Comparison of ENCODE assay signal across 8 cellular contexts in the genomic region with DNA sequence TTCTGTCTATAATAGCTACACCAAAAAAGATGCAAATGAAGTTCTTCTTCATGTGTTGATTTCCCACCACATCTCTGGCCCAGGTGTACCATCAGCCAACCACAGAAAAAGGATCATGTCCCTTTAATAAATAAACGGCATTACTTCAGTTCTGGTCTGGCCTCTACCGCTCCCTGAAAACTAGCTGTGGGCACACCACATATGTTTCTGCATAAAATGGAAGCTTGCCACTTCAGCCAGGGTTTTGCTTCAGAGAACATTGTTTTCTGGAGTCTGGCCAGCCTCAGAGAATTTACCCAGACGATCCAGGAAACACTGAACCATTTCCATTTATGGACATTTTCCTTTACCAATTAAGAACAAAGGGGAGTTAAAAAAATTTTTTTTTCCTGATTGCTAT. TPM values are rescaled to one million over a fixed set of nuclear protein-coding genes. Genes with fewer than 3 reads are reported as not detected.
DNase-seq lines count a peak whose midpoint lies in the region; ATAC-seq and TF ChIP-seq lines count a peak whose summit lies in the region.

No MANE protein-coding gene starts in this region.

- H3K9me3 ChIP-seq in fibroblast of lung (ENCODE audit: control insufficient read depth, insufficient read depth, low read depth, low read length) (no peaks in the 10 kb centered on the region), sigmoid colon (no peaks in the 10 kb centered on the region)

- TF ChIP-seq CTCF in fibroblast of lung (conservative IDR thresholded peaks at IDR 0.05 in 1 of 2, IDR thresholded peaks at IDR 0.05 in 1 of 2; ENCODE audit: low read depth in 1 of 2, low read length in 2 of 2) (no peak), sigmoid colon (IDR thresholded peaks at IDR 0.05) (no peak)

- no peak overlapping the region for H3K9ac ChIP-seq in fibroblast of lung (ENCODE audit: insufficient read depth, low read length)

- H3K36me3 ChIP-seq in fibroblast of lung (ENCODE audit: control insufficient read depth, insufficient read depth, low read length) (no peaks in the 10 kb centered on the region), sigmoid colon (no peaks in the 10 kb centered on the region)

- no peak overlapping the region for H3K4me3 ChIP-seq in fibroblast of lung (replicated peaks in 1 of 4; ENCODE audit: control extremely low read depth in 1 of 4, insufficient read depth in 1 of 4, low read depth in 3 of 4, low read length in 4 of 4)
- no peak overlapping the region for H3K4me3 ChIP-seq in sigmoid colon

- no peaks in the 10 kb centered on the region for H3K27me3 ChIP-seq in fibroblast of lung (ENCODE audit: control insufficient read depth, insufficient read depth, low read length)
- no peaks in the 10 kb centered on the region for H3K27me3 ChIP-seq in sigmoid colon

- no peaks in the 10 kb centered on the region for H3K4me1 ChIP-seq in fibroblast of lung (ENCODE audit: control insufficient read depth, extremely low read depth, insufficient read depth, low read length)
- H3K4me1 ChIP-seq in sigmoid colon: peaks cover 0 to 27% (median 17%) of the 10 kb centered on the region in 4 donors

- no peak overlapping the region for H3K4me3 Mint-ChIP-seq in natural killer cell treated with Interleukin-12 subunit alpha and Interleukin-12 subunit beta and Interleukin-15 and Interleukin-18, amount 100 ng/mL, for 72 hours

- peaks cover 0 to 5% of the 10 kb centered on the region in 2 donors for H3K4me1 Mint-ChIP-seq in natural killer cell treated with Interleukin-12 subunit alpha and Interleukin-12 subunit beta and Interleukin-15 and Interleukin-18, amount 100 ng/mL, for 72 hours (ENCODE audit: low read depth in 2 of 2)

- no peaks in the 10 kb centered on the region for H3K79me2 ChIP-seq in fibroblast of lung (ENCODE audit: control insufficient read depth, insufficient read depth, low read length)

- H3K27ac ChIP-seq in fibroblast of lung (ENCODE audit: insufficient read depth, low read length): no peak overlapping the region
- H3K27ac ChIP-seq in sigmoid colon: peak overlapping the region; percentile 68 to 85 (median 74)

- peak; percentile 57 for DNase-seq in NCI-H526 treated with DMSO at 0.1 percent for 48 hours (lab: John Stamatoyannopoulos, UW)
- peak; percentile 91 to 95 for DNase-seq in fibroblast of lung (ENCODE audit: low read depth in 2 of 2)
- peak; percentile 84 for DNase-seq in sigmoid colon
- no peak for DNase-seq in NCI-H2081 treated with DMSO at 0.1 percent for 48 hours (lab: John Stamatoyannopoulos, UW)
- DNase-seq in natural killer cell treated with Interleukin-12 subunit alpha and Interleukin-12 subunit beta and Interleukin-15 and Interleukin-18, amount 100 ng/mL, for 72 hours (ENCODE audit: low spot score): no peak
- no peak for DNase-seq in activated naive CD4-positive, alpha-beta T cell (lab: John Stamatoyannopoulos, UW)

- no peak for TF ChIP-seq EP300 in sigmoid colon (IDR thresholded peaks at IDR 0.05)

- intact Hi-C loops in sigmoid colon (cut with DNase I): loop anchor here (5.0 kb wide), 1 partner anchor 52 kb away; no protein-coding TSS in a partner anchor

- H3K9me3 Mint-ChIP-seq in natural killer cell treated with Interleukin-12 subunit alpha and Interleukin-12 subunit beta and Interleukin-15 and Interleukin-18, amount 100 ng/mL, for 72 hours: no peaks in the 10 kb centered on the region

- no peak overlapping the region for H3K4me2 ChIP-seq in fibroblast of lung (ENCODE audit: extremely low read depth, insufficient read depth, low read length)

- H3K36me3 Mint-ChIP-seq in natural killer cell treated with Interleukin-12 subunit alpha and Interleukin-12 subunit beta and Interleukin-15 and Interleukin-18, amount 100 ng/mL, for 72 hours: no peaks in the 10 kb centered on the region

- TF ChIP-seq POLR2A in sigmoid colon (IDR thresholded peaks at IDR 0.05): no peak

- peak; percentile 28 for ATAC-seq in GM18502 (IDR thresholded peaks at IDR 0.05; ENCODE audit: poor library complexity, unreplicated experiment)
- ATAC-seq in natural killer cell treated with Interleukin-12 subunit alpha and Interleukin-12 subunit beta and Interleukin-15 and Interleukin-18, amount 100 ng/mL, for 72 hours: no peak
- ATAC-seq in GM18870 (IDR thresholded peaks at IDR 0.05; ENCODE audit: unreplicated experiment): no peak

- H3K27ac Mint-ChIP-seq in natural killer cell treated with Interleukin-12 subunit alpha and Interleukin-12 subunit beta and Interleukin-15 and Interleukin-18, amount 100 ng/mL, for 72 hours: peak overlapping the region in 1 of 2 donors; percentile 8

- 5 to 15% methylated on average over 3 of the region's 3 CpGs for WGBS in sigmoid colon, 2 donors

- no peaks in the 10 kb centered on the region for H4K20me1 ChIP-seq in fibroblast of lung (ENCODE audit: control insufficient read depth, extremely low read depth, insufficient read depth, low read length)

- H3K27me3 Mint-ChIP-seq in natural killer cell treated with Interleukin-12 subunit alpha and Interleukin-12 subunit beta and Interleukin-15 and Interleukin-18, amount 100 ng/mL, for 72 hours: peaks cover 0 to under 1% of the 10 kb centered on the region in 2 donors

- H2AFZ ChIP-seq in fibroblast of lung (ENCODE audit: low read length): no peak overlapping the region

RNA-seq across cellular contexts. Expression of gene LAMC2, which starts 5.9 kb away (rescaled TPM):
- total RNA-seq in fibroblast of lung (0.99 and 2.8 TPM in 2 replicates), sigmoid colon (1 to 10 TPM; 2.6 to 5.0 (median 3.7) TPM)
- polyA plus RNA-seq in fibroblast of lung (0.66 and 3.9 TPM in 2 replicates), sigmoid colon (10 to 100 TPM in 1 of 3 donors, 1 to 10 TPM in 2; 4.2 to 24.0 (median 4.8) TPM)
- 0.40 and 2.5 TPM in 2 replicates for polyA plus RNA-seq in fibroblast of lung (2012)
- 2.7 TPM in 1 of 2 replicates, not detected in the other for polyA minus RNA-seq in fibroblast of lung (ENCODE audit: low replicate concordance)
- total RNA-seq in natural killer cell treated with Interleukin-12 subunit alpha and Interleukin-12 subunit beta and Interleukin-15 and Interleukin-18, amount 100 ng/mL, for 72 hours: not detected

Comparison
In these comparisons a context has a peak if more than half of its experiments do, and no peak if none do; other contexts are left out.
1. DNase-seq: peak in NCI-H526 treated with DMSO at 0.1 percent for 48 hours (single experiment), fibroblast of lung (2 of 2) and sigmoid colon (single experiment); none in NCI-H2081 treated with DMSO at 0.1 percent for 48 hours (single experiment), natural killer cell treated with Interleukin-12 subunit alpha and Interleukin-12 subunit beta and Interleukin-15 and Interleukin-18, amount 100 ng/mL, for 72 hours (single experiment) and activated naive CD4-positive, alpha-beta T cell (0 of 4).